Comparison of ENCODE assay signal across 1 cellular context in genomic region chr7:116218051-116218645, GRCh38.
TF ChIP-seq lines count a peak whose summit lies in the region.

No MANE protein-coding gene starts in this region.

TF ChIP-seq in HCT116, 20 proteins besides CTCF, POLR2A, EP300 and RAD21 (continued from another document):
- TF ChIP-seq REST (IDR thresholded peaks at IDR 0.05; ENCODE audit: low read depth), result no peak
- peak; percentile 49 for TF ChIP-seq YY1 (IDR thresholded peaks at IDR 0.05; ENCODE audit: extremely low read depth, insufficient replicate concordance, low read depth, low read length)
- TF ChIP-seq TCF7L2 (IDR thresholded peaks at IDR 0.05; ENCODE audit: borderline replicate concordance, extremely low read depth, insufficient read depth, insufficient read length), result peak; percentile 92
- no peak for TF ChIP-seq EZH2phosphoT487 (IDR thresholded peaks at IDR 0.05; ENCODE audit: borderline replicate concordance)
- peak; percentile 55 for TF ChIP-seq ZBTB33 (IDR thresholded peaks at IDR 0.05; ENCODE audit: extremely low read depth, insufficient replicate concordance, low read length)
- peak; percentile 84 for TF ChIP-seq SRF (IDR thresholded peaks at IDR 0.05; ENCODE audit: low read depth)
- peak; percentile 90; the same call in 1 of the 2 replicates for TF ChIP-seq CBX3 (IDR thresholded peaks at IDR 0.05; ENCODE audit: low read depth)
- no peak for TF ChIP-seq EZH2 (IDR thresholded peaks at IDR 0.05)
- TF ChIP-seq ZFX (IDR thresholded peaks at IDR 0.05), result no peak
- peak; percentile 74 for TF ChIP-seq MAX (IDR thresholded peaks at IDR 0.05)
- TF ChIP-seq ELF1 (IDR thresholded peaks at IDR 0.05; ENCODE audit: borderline replicate concordance, low read depth), result no peak
